Comparison of ENCODE assay signal across 21 cellular contexts in genomic region chr3:98360681-98361080, GRCh38. TPM values are rescaled to one million over a fixed set of nuclear protein-coding genes. Genes with fewer than 3 reads are reported as not detected.
DNase-seq lines count a peak whose midpoint lies in the region; FAIRE-seq and TF ChIP-seq lines count a peak whose summit lies in the region.
"Had no signal": no experiment of that assay in that cellular context is flagged by ENCODE, and none has a peak within 500 bp of the region (broad histone marks: within the 10 kb centered on the region; RNA-seq: fewer than 3 reads in every experiment).

No MANE protein-coding gene starts in this region.

- no peaks in the 10 kb centered on the region for H4K20me1 ChIP-seq in GM23248 (ENCODE audit: insufficient read depth)

- CTCF ChIA-PET in MCF 10A (lab: Yijun Ruan, JAX), result interaction anchor here (0.8 kb wide), 1 partner anchor 32 kb away, joined by 3 read pairs; no protein-coding TSS in a partner anchor

- POLR2A ChIA-PET in MCF 10A (lab: Yijun Ruan, JAX), result no interaction called here

- no peaks in the 10 kb centered on the region for H3K79me2 ChIP-seq in mesendoderm (ENCODE audit: control insufficient read depth, insufficient read depth, low read length)
- no peaks in the 10 kb centered on the region for H3K79me2 ChIP-seq in GM23248 (ENCODE audit: insufficient read depth)

- no peak overlapping the region for H3K4ac ChIP-seq in mesendoderm (ENCODE audit: low read depth, low read length)

- H3K9me3 Mint-ChIP-seq in MCF 10A (ENCODE audit: unreplicated experiment), result peaks cover 17% of the 10 kb centered on the region

- no TSS peak for BruUV-seq in MCF 10A (replicated peaks; lab: Mats Ljungman, UMichigan)

- H3K27ac ChIP-seq in breast epithelium, result no peak overlapping the region
- H3K27ac ChIP-seq in mesendoderm (ENCODE audit: low read depth, low read length), result no peak overlapping the region
- H3K27ac ChIP-seq in GM23248, result no peak overlapping the region
- H3K27ac ChIP-seq: 22Rv1, A549, C4-2B, HL-60 had no signal

- no peak overlapping the region for H3K4me2 ChIP-seq in mesendoderm (ENCODE audit: low read length)
- H3K4me2 ChIP-seq in GM23248 (ENCODE audit: unreplicated experiment), result no peak overlapping the region
- H3K4me2 ChIP-seq: A549, GM23338 had no signal

- H3K36me3 ChIP-seq in breast epithelium, result no peaks in the 10 kb centered on the region
- no peaks in the 10 kb centered on the region for H3K36me3 ChIP-seq in bronchial epithelial cell (ENCODE audit: control insufficient read depth, insufficient read depth, low read length)
- H3K36me3 ChIP-seq in mesendoderm (ENCODE audit: control insufficient read depth, insufficient read depth, low read length), result no peaks in the 10 kb centered on the region
- no peaks in the 10 kb centered on the region for H3K36me3 ChIP-seq in GM23248 (ENCODE audit: low read depth)

- H2BK120ac ChIP-seq in mesendoderm (ENCODE audit: low read depth, low read length), result no peak overlapping the region

- in situ Hi-C loops in GM23248 (cut with MboI), result no loop called here

- TF ChIP-seq CTCF in MCF 10A (IDR thresholded peaks at IDR 0.05; ENCODE audit: unreplicated experiment) (no peak), breast epithelium (IDR thresholded peaks at IDR 0.05) (no peak), bronchial epithelial cell (IDR thresholded peaks at IDR 0.05; ENCODE audit: insufficient read depth, low read length, severe bottlenecking) (no peak)

- no peaks in the 10 kb centered on the region for H3K79me1 ChIP-seq in mesendoderm (ENCODE audit: low read length)

- no peaks in the 10 kb centered on the region for H3K27me3 Mint-ChIP-seq in MCF 10A (ENCODE audit: insufficient read depth, unreplicated experiment)
- H3K27me3 Mint-ChIP-seq: CD4-positive, alpha-beta T cell had no signal

- no peak overlapping the region for H3K23ac ChIP-seq in mesendoderm (ENCODE audit: low read length)

- H3K9me2 ChIP-seq in GM23248 (ENCODE audit: insufficient read depth), result no peaks in the 10 kb centered on the region

- H3K27me3 ChIP-seq in breast epithelium (no peaks in the 10 kb centered on the region), bronchial epithelial cell (ENCODE audit: control insufficient read depth, insufficient read depth, low read length) (no peaks in the 10 kb centered on the region), mesendoderm (ENCODE audit: insufficient read depth, low read length, poor library complexity) (no peaks in the 10 kb centered on the region), GM23248 (replicated peaks; ENCODE audit: insufficient read depth) (no peaks in the 10 kb centered on the region; the same call in 1 of the 2 replicates)

- H3K27ac Mint-ChIP-seq in MCF 10A (ENCODE audit: low read depth, unreplicated experiment), result peak overlapping the region; percentile 26
- H3K27ac Mint-ChIP-seq: CD4-positive, alpha-beta T cell had no signal

- no peak overlapping the region for H3K18ac ChIP-seq in mesendoderm (ENCODE audit: low read length)

- no peak for DNase-seq in MCF 10A (ENCODE audit: unreplicated experiment)
- DNase-seq in breast epithelium (ENCODE audit: low spot score in 2 of 2), result no peak
- DNase-seq in bronchial epithelial cell (ENCODE audit: low read depth), result peak; percentile 15
- DNase-seq in mesendoderm, result peak; percentile 3
- DNase-seq in GM23248, result no peak
- no peak for DNase-seq in DMS153 treated with DMSO at 0.1 percent for 48 hours (lab: John Stamatoyannopoulos, UW; ENCODE audit: unreplicated experiment)
- DNase-seq in erythroblast (lab: John Stamatoyannopoulos, UW), result no peak
- DNase-seq: CD4-positive, alpha-beta T cell; DMS79; GDM1 had no signal

- no peaks in the 10 kb centered on the region for H3K36me3 Mint-ChIP-seq in MCF 10A (ENCODE audit: insufficient read depth, unreplicated experiment)

- no peak overlapping the region for H4K5ac ChIP-seq in mesendoderm (ENCODE audit: low read length)

- intact Hi-C loops in MCF 10A (cut with micrococcal nuclease), result loop anchor here (1.0 to 5.0 kb wide), 2 partner anchors 213 to 227 kb away; no protein-coding TSS in a partner anchor
- intact Hi-C loops in breast epithelium (cut with DNase I; ENCODE audit: low total_unique reads), result no loop called here

- H3K4me3 Mint-ChIP-seq in MCF 10A (ENCODE audit: unreplicated experiment), result no peak overlapping the region
- H3K4me3 Mint-ChIP-seq: CD4-positive, alpha-beta T cell; GM23338 had no signal

- TF ChIP-seq POLR2A in breast epithelium (IDR thresholded peaks at IDR 0.05), result no peak
- TF ChIP-seq POLR2A in erythroblast (IDR thresholded peaks at IDR 0.05; ENCODE audit: low read length), result no peak

- H2BK15ac ChIP-seq in mesendoderm (replicated peaks; ENCODE audit: low read depth), result no peak overlapping the region

- H3K56ac ChIP-seq in mesendoderm (ENCODE audit: low read length), result no peak overlapping the region

- H3K9ac ChIP-seq in mesendoderm (ENCODE audit: low read length), result no peak overlapping the region
- H3K9ac ChIP-seq in GM23248, result no peak overlapping the region

- H3K4me1 Mint-ChIP-seq in MCF 10A (ENCODE audit: insufficient read depth, unreplicated experiment), result no peaks in the 10 kb centered on the region
- H3K4me1 Mint-ChIP-seq: GM23338 had no signal

- no peak overlapping the region for H3K4me3 ChIP-seq in breast epithelium
- H3K4me3 ChIP-seq in bronchial epithelial cell (ENCODE audit: low read depth, low read length), result no peak overlapping the region
- no peak overlapping the region for H3K4me3 ChIP-seq in mesendoderm (ENCODE audit: low read length)
- H3K4me3 ChIP-seq in GM23248, result no peak overlapping the region
- H3K4me3 ChIP-seq: A549, GM23338 had no signal

- H4K8ac ChIP-seq in mesendoderm (ENCODE audit: low read depth, low read length), result no peak overlapping the region

- H2AFZ ChIP-seq in GM23248, result no peak overlapping the region
- H2AFZ ChIP-seq: GM23338 had no signal

- no CpG with 5 or more reads among the region's 3 CpGs for WGBS in mesendoderm (ENCODE audit: extremely low coverage, insufficient coverage, low lambda C conversion rate)
- 54 to 58% methylated on average over 3 of the region's 3 CpGs for WGBS in GM23248 (ENCODE audit: low coverage in 1 of 2, low lambda C conversion rate in 2 of 2, missing lambda C conversion rate in 2 of 2), 2 experiments

- H3F3A ChIP-seq in GM23248 (ENCODE audit: insufficient read depth), result no peaks in the 10 kb centered on the region

- H3K4me1 ChIP-seq in breast epithelium (no peaks in the 10 kb centered on the region), mesendoderm (ENCODE audit: control insufficient read depth, low read depth, low read length) (no peaks in the 10 kb centered on the region), GM23248 (ENCODE audit: insufficient read depth) (no peaks in the 10 kb centered on the region)
- H3K4me1 ChIP-seq: A549, Caco-2 had no signal

- peaks cover 11 to 31% of the 10 kb centered on the region in 2 donors for H3K9me3 ChIP-seq in breast epithelium
- no peaks in the 10 kb centered on the region for H3K9me3 ChIP-seq in GM23248 (ENCODE audit: low read depth)

- no peak overlapping the region for H2BK5ac ChIP-seq in mesendoderm (ENCODE audit: low read length)

- no peak overlapping the region for H2AK5ac ChIP-seq in mesendoderm (ENCODE audit: low read length)

- peak; percentile 23 for FAIRE-seq in bronchial epithelial cell (lab: Jason Lieb, UNC)
- FAIRE-seq: A549, D721Med, H54 had no signal

RNA-seq across cellular contexts. Expression of gene OR5K4, which starts 7.0 kb away (rescaled TPM):
- not detected in 2 replicates for total RNA-seq in MCF 10A (2022)
- total RNA-seq in breast epithelium, result not detected
- total RNA-seq in bronchial epithelial cell, result not detected in 2 replicates
- polyA plus RNA-seq in mesendoderm (2013, experiment 1 of 2), result not detected
- not detected for polyA plus RNA-seq in mesendoderm (2013, experiment 2 of 2)
- total RNA-seq in GM23248 (2014; rRNA removed; shearing (Covaris generic)), result not detected in 2 replicates
- polyA plus RNA-seq in GM23248 (2016; fragmentation: Nextera tagmentation; extraction: Ambion mirVana), result not detected in 2 replicates
- total RNA-seq: Caco-2; CD4-positive, alpha-beta T cell; Daoy; GM23338; HT1080 had no signal
- polyA plus RNA-seq: A549, BJ, GM23338 had no signal

RNA-seq across cellular contexts. Expression of gene OR5K3, which starts 29.8 kb away (rescaled TPM):
- total RNA-seq in MCF 10A (2022), result not detected in 2 replicates
- not detected for total RNA-seq in breast epithelium
- not detected in 2 replicates for total RNA-seq in bronchial epithelial cell
- polyA plus RNA-seq in mesendoderm (2013, experiment 1 of 2), result not detected
- not detected for polyA plus RNA-seq in mesendoderm (2013, experiment 2 of 2)
- total RNA-seq in GM23248 (2014; rRNA removed; shearing (Covaris generic)), result not detected in 2 replicates
- not detected in 2 replicates for polyA plus RNA-seq in GM23248 (2016; fragmentation: Nextera tagmentation; extraction: Ambion mirVana)
- total RNA-seq: Caco-2; CD4-positive, alpha-beta T cell; Daoy; GM23338; HT1080 had no signal
- polyA plus RNA-seq: A549, BJ, GM23338 had no signal

Comparison
In these comparisons a context has a peak if more than half of its experiments do, and no peak if none do; other contexts are left out.
1. DNase-seq: peak in bronchial epithelial cell (single experiment) and mesendoderm (single experiment); none in MCF 10A (single experiment), breast epithelium (0 of 2), GM23248 (single experiment), DMS153 treated with DMSO at 0.1 percent for 48 hours (single experiment) and erythroblast (0 of 2).